ENCODE assay signal across 12 cellular contexts in the genomic region with DNA sequence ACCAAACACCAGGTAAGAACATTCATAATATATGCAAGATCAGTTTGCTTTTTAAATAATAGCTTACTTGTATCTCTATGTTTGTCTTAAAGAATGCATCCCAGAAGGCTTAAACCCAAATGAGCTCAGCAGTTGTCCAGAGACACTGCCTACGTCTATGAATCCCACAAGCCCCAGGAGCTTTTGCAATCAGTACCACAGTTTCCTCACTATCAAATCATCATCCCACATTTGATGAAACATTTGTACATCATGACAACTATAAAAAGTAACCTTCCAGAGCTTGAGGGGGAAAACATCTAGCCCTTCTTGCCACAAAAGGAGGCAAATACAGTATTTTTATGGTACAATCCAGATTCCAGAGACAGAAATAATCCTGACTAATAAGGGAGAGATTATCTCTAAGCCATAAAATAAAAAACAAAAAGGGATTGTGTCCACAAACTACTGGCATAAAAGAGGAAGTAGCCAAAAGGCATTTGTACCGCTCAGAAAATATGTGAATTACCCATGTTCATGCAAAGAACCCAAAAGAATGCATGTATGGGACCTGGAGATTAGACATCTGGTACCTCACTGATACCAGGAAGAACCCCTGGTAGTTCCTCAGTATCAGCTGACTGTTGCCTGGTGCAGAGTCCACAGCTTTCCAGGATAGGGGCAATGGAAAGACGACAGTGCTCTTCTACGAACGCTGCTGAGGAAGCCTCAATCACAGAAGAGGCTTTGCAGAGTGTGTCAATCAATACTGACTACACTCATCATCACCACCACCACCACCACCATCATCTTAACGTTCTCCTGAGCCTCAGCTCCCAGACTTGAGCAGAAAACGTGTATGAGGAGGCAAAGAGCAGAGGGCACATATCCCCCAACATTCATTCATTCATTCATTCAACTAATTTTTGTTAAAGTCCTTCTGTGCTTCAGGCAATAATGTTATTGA.
DNase-seq lines count a peak whose midpoint lies in the region; ATAC-seq and TF ChIP-seq lines count a peak whose summit lies in the region.
"Had no signal": no experiment of that assay in that cellular context is flagged by ENCODE, and none has a peak within 500 bp of the region (broad histone marks: within the 10 kb centered on the region; RNA-seq: fewer than 3 reads in every experiment).

No MANE protein-coding gene starts in this region.

- no peaks in the 10 kb centered on the region for H3K36me3 ChIP-seq in SK-N-SH (replicated peaks in 1 of 2; ENCODE audit: control insufficient read depth in 1 of 2, insufficient read depth in 2 of 2, low read length in 1 of 2)

- TF ChIP-seq CTCF in AG09309 (IDR thresholded peaks at IDR 0.05; ENCODE audit: control insufficient read depth, insufficient read depth, low read depth, low read length, missing control alignments) (no peak), SK-N-SH (IDR thresholded peaks at IDR 0.05) (no peak)

- no peaks in the 10 kb centered on the region; a peak in 1 of 4 replicates for H3K4me1 ChIP-seq in SK-N-SH (ENCODE audit: control insufficient read depth in 1 of 2, insufficient read depth in 2 of 2, low read depth in 1 of 2, low read length in 1 of 2)

- peaks cover 33% of the 10 kb centered on the region for H3K36me3 Mint-ChIP-seq in dendritic cell treated with granulocyte-macrophage colony-stimulating factor and Interleukin-4, amounts not matched to agents 40 ng/mL and 50 ng/mL, for 4 days (ENCODE audit: low read depth)
- H3K36me3 Mint-ChIP-seq in natural killer cell treated with Interleukin-12 subunit alpha and Interleukin-12 subunit beta and Interleukin-15 and Interleukin-18, amount 100 ng/mL, for 72 hours: peaks cover 52% of the 10 kb centered on the region
- H3K36me3 Mint-ChIP-seq: activated naive CD4-positive, alpha-beta T cell treated with anti-CD3 and anti-CD28 coated beads, Interleukin-2, amount 10 ng/mL, durations not matched to agents 7 days and 5 days; CD8-positive, alpha-beta T cell had no signal

- no peak overlapping the region for H3K4me3 ChIP-seq in AG09309 (ENCODE audit: control insufficient read depth, low read depth, low read length)
- H3K4me3 ChIP-seq in SK-N-SH (ENCODE audit: low read depth in 2 of 2, low read length in 1 of 2): no peak overlapping the region

- H4K20me1 ChIP-seq in SK-N-SH (ENCODE audit: insufficient read depth): no peaks in the 10 kb centered on the region

- TF ChIP-seq EP300 in SK-N-SH (IDR thresholded peaks at IDR 0.05; ENCODE audit: borderline replicate concordance in 1 of 2, low read depth in 1 of 2, low read length in 1 of 2): no peak

- H3K27ac ChIP-seq in SK-N-SH (ENCODE audit: low read depth in 2 of 2, low read length in 1 of 2): no peak overlapping the region

- H3K9ac ChIP-seq in SK-N-SH: no peak overlapping the region

- H3K27ac Mint-ChIP-seq in dendritic cell treated with granulocyte-macrophage colony-stimulating factor and Interleukin-4, amounts not matched to agents 40 ng/mL and 50 ng/mL, for 4 days: peak overlapping the region; percentile 75
- H3K27ac Mint-ChIP-seq in natural killer cell treated with Interleukin-12 subunit alpha and Interleukin-12 subunit beta and Interleukin-15 and Interleukin-18, amount 100 ng/mL, for 72 hours: peak overlapping the region; percentile 84 to 98
- H3K27ac Mint-ChIP-seq: activated naive CD4-positive, alpha-beta T cell treated with anti-CD3 and anti-CD28 coated beads, Interleukin-2, amount 10 ng/mL, durations not matched to agents 7 days and 5 days; CD8-positive, alpha-beta T cell had no signal

- ATAC-seq in natural killer cell treated with Interleukin-12 subunit alpha and Interleukin-12 subunit beta and Interleukin-15 and Interleukin-18, amount 100 ng/mL, for 72 hours: peak in 1 of 2 donors; percentile 48
- ATAC-seq in HG03460 (IDR thresholded peaks at IDR 0.05; ENCODE audit: unreplicated experiment): no peak
- ATAC-seq: CD8-positive, alpha-beta T cell had no signal

- CTCF ChIA-PET in SK-N-SH (lab: Yijun Ruan, JAX): interaction anchor here (1.0 to 2.3 kb wide), 4 partner anchors 8 to 1194 kb away, joined by 4 to 11 read pairs (median 4); no protein-coding TSS in a partner anchor

- no peaks in the 10 kb centered on the region for H3K9me3 ChIP-seq in SK-N-SH

- peak overlapping the region; percentile 18 for H3K4me3 Mint-ChIP-seq in dendritic cell treated with granulocyte-macrophage colony-stimulating factor and Interleukin-4, amounts not matched to agents 40 ng/mL and 50 ng/mL, for 4 days
- H3K4me3 Mint-ChIP-seq in natural killer cell treated with Interleukin-12 subunit alpha and Interleukin-12 subunit beta and Interleukin-15 and Interleukin-18, amount 100 ng/mL, for 72 hours: peak overlapping the region; percentile 66
- H3K4me3 Mint-ChIP-seq: activated naive CD4-positive, alpha-beta T cell treated with anti-CD3 and anti-CD28 coated beads, Interleukin-2, amount 10 ng/mL, durations not matched to agents 7 days and 5 days; CD8-positive, alpha-beta T cell had no signal

- intact Hi-C loops in dendritic cell treated with granulocyte-macrophage colony-stimulating factor and Interleukin-4, amounts not matched to agents 40 ng/mL and 50 ng/mL, for 4 days (cut with micrococcal nuclease): loop anchor here (10.0 kb wide), 1 partner anchor 61 kb away; no protein-coding TSS in a partner anchor

- no peaks in the 10 kb centered on the region for H3F3A ChIP-seq in SK-N-SH (replicated peaks; ENCODE audit: insufficient read depth)

- peaks cover 82% of the 10 kb centered on the region for H3K4me1 Mint-ChIP-seq in dendritic cell treated with granulocyte-macrophage colony-stimulating factor and Interleukin-4, amounts not matched to agents 40 ng/mL and 50 ng/mL, for 4 days (ENCODE audit: low read depth)
- H3K4me1 Mint-ChIP-seq in natural killer cell treated with Interleukin-12 subunit alpha and Interleukin-12 subunit beta and Interleukin-15 and Interleukin-18, amount 100 ng/mL, for 72 hours (ENCODE audit: low read depth in 2 of 2): peaks cover 84% of the 10 kb centered on the region in 2 donors
- H3K4me1 Mint-ChIP-seq: activated naive CD4-positive, alpha-beta T cell treated with anti-CD3 and anti-CD28 coated beads, Interleukin-2, amount 10 ng/mL, durations not matched to agents 7 days and 5 days had no signal

- H3K4me2 ChIP-seq in SK-N-SH: no peak overlapping the region

- no peaks in the 10 kb centered on the region for H3K27me3 ChIP-seq in SK-N-SH (ENCODE audit: insufficient read depth)

- no peaks in the 10 kb centered on the region for H3K27me3 Mint-ChIP-seq in dendritic cell treated with granulocyte-macrophage colony-stimulating factor and Interleukin-4, amounts not matched to agents 40 ng/mL and 50 ng/mL, for 4 days
- H3K27me3 Mint-ChIP-seq in natural killer cell treated with Interleukin-12 subunit alpha and Interleukin-12 subunit beta and Interleukin-15 and Interleukin-18, amount 100 ng/mL, for 72 hours: no peaks in the 10 kb centered on the region
- H3K27me3 Mint-ChIP-seq: activated naive CD4-positive, alpha-beta T cell treated with anti-CD3 and anti-CD28 coated beads, Interleukin-2, amount 10 ng/mL, durations not matched to agents 7 days and 5 days had no signal

- no peak for TF ChIP-seq RAD21 in SK-N-SH (IDR thresholded peaks at IDR 0.05; ENCODE audit: low read length)

- POLR2A ChIA-PET in SK-N-SH (lab: Yijun Ruan, JAX): no interaction called here

- WGBS in SK-N-SH (ENCODE audit: low lambda C conversion rate): 33% methylated on average over 4 of the region's 7 CpGs

- no peaks in the 10 kb centered on the region for H3K79me2 ChIP-seq in SK-N-SH (ENCODE audit: insufficient read depth)

- H3K9me2 ChIP-seq in SK-N-SH: no peaks in the 10 kb centered on the region

- DNase-seq in AG09309 (ENCODE audit: low read depth): peak; percentile 98
- peak; percentile 45 to 85 for DNase-seq in NOMO-1 (lab: John Stamatoyannopoulos, UW; ENCODE audit: unreplicated experiment in 2 of 2)
- DNase-seq in natural killer cell treated with Interleukin-12 subunit alpha and Interleukin-12 subunit beta and Interleukin-15 and Interleukin-18, amount 100 ng/mL, for 72 hours (ENCODE audit: low spot score): no peak
- DNase-seq in T-helper 1 cell: no peak
- no peak for DNase-seq in SK-N-SH
- DNase-seq in GM19240 (ENCODE audit: insufficient read length, low spot score): no peak
- DNase-seq: activated naive CD4-positive, alpha-beta T cell treated with anti-CD3 and anti-CD28 coated beads, Interleukin-2, amount 10 ng/mL, durations not matched to agents 7 days and 5 days; CD8-positive, alpha-beta T cell; NCI-H2029; T-helper 2 cell had no signal

- H3K9me3 Mint-ChIP-seq in dendritic cell treated with granulocyte-macrophage colony-stimulating factor and Interleukin-4, amounts not matched to agents 40 ng/mL and 50 ng/mL, for 4 days: peaks cover 10% of the 10 kb centered on the region
- no peaks in the 10 kb centered on the region for H3K9me3 Mint-ChIP-seq in natural killer cell treated with Interleukin-12 subunit alpha and Interleukin-12 subunit beta and Interleukin-15 and Interleukin-18, amount 100 ng/mL, for 72 hours
- H3K9me3 Mint-ChIP-seq: activated naive CD4-positive, alpha-beta T cell treated with anti-CD3 and anti-CD28 coated beads, Interleukin-2, amount 10 ng/mL, durations not matched to agents 7 days and 5 days; CD8-positive, alpha-beta T cell had no signal

- H2AFZ ChIP-seq in SK-N-SH (ENCODE audit: low read depth): no peak overlapping the region

TF ChIP-seq in SK-N-SH, 30 proteins besides CTCF, POLR2A, EP300 and RAD21:
- TF ChIP-seq MXI1 (IDR thresholded peaks at IDR 0.05; ENCODE audit: low read depth, low read length) (no peak), ELF1 (IDR thresholded peaks at IDR 0.05) (no peak), IRF3 (IDR thresholded peaks at IDR 0.05; ENCODE audit: low read depth, low read length) (no peak)

Comparison
In these comparisons a context has a peak if more than half of its experiments do, and no peak if none do; other contexts are left out.
1. DNase-seq: peak in AG09309 (single experiment) and NOMO-1 (2 of 2); none in natural killer cell treated with Interleukin-12 subunit alpha and Interleukin-12 subunit beta and Interleukin-15 and Interleukin-18, amount 100 ng/mL, for 72 hours (single experiment), T-helper 1 cell (0 of 5), SK-N-SH (single experiment) and GM19240 (single experiment).